Comparison of ENCODE assay signal across 8 cellular contexts in genomic region chr1:113391643-113392271, GRCh38. TPM values are rescaled to one million over a fixed set of nuclear protein-coding genes. Genes with fewer than 3 reads are reported as not detected.
DNase-seq lines count a peak whose midpoint lies in the region; ATAC-seq and TF ChIP-seq lines count a peak whose summit lies in the region.

No MANE protein-coding gene starts in this region.

- TF ChIP-seq POLR2A in IMR-90 (IDR thresholded peaks at IDR 0.05; ENCODE audit: low read depth, low read length) (no peak), gastroesophageal sphincter (IDR thresholded peaks at IDR 0.05) (no peak)

- no peak for TF ChIP-seq RAD21 in IMR-90 (IDR thresholded peaks at IDR 0.05; ENCODE audit: low read length)

- no peak overlapping the region for H2BK5ac ChIP-seq in IMR-90 (ENCODE audit: low read depth, low read length, poor library complexity, severe bottlenecking)

- CTCF ChIA-PET in CD4-positive, alpha-beta memory T cell (lab: Charles Lee; ENCODE audit: partially characterized antibody) = interaction anchor here (0.8 to 1.7 kb wide), 7 partner anchors 11 to 675 kb away, joined by 3 to 6 read pairs (median 3); partner anchors contain the start of gene LRIG2
- CTCF ChIA-PET in IMR-90 (lab: Yijun Ruan, JAX) = interaction anchor here (0.6 kb wide), 1 partner anchor 296 kb away, joined by 5 read pairs; no protein-coding TSS in a partner anchor
- CTCF ChIA-PET in activated CD8-positive, alpha-beta memory T cell treated with anti-CD3 and anti-CD28 coated beads, Interleukin-2, amount 10 ng/mL, durations not matched to agents 7 days and 5 days (lab: Charles Lee) = interaction anchor here (0.9 to 1.3 kb wide), 2 partner anchors 19 to 319 kb away, joined by 3 to 5 read pairs; partner anchors contain the start of gene LRIG2

- TF ChIP-seq CTCF in IMR-90 (conservative IDR thresholded peaks at IDR 0.05; ENCODE audit: low read depth, low read length) (no peak), gastroesophageal sphincter (IDR thresholded peaks at IDR 0.05) (no peak), retinal pigment epithelial cell (conservative IDR thresholded peaks at IDR 0.05; ENCODE audit: low read depth, low read length) (no peak)

- no peaks in the 10 kb centered on the region for H3K9me3 ChIP-seq in CD4-positive, alpha-beta memory T cell (ENCODE audit: control insufficient read depth in 1 of 2, low read length in 2 of 2)
- H3K9me3 ChIP-seq in IMR-90 (ENCODE audit: control insufficient read depth, insufficient read depth, low read length) (peaks cover 2% of the 10 kb centered on the region; the same call in 1 of the 2 replicates), gastroesophageal sphincter (no peaks in the 10 kb centered on the region)

- H3K4me3 ChIP-seq in CD4-positive, alpha-beta memory T cell (ENCODE audit: low read length in 2 of 2) = peak overlapping the region; percentile 25 to 89
- H3K4me3 ChIP-seq in IMR-90 (ENCODE audit: insufficient read depth, low read depth, low read length) (peak overlapping the region; percentile 71), gastroesophageal sphincter (peak overlapping the region; percentile 92 to 97), retinal pigment epithelial cell (ENCODE audit: low read length) (peak overlapping the region; percentile 81)

- no peaks in the 10 kb centered on the region for H3K27me3 ChIP-seq in CD4-positive, alpha-beta memory T cell (ENCODE audit: insufficient read depth, low read length)
- H3K27me3 ChIP-seq in IMR-90 (ENCODE audit: control insufficient read depth, insufficient read depth, low read length) = no peaks in the 10 kb centered on the region
- H3K27me3 ChIP-seq in gastroesophageal sphincter = no peaks in the 10 kb centered on the region

- no peak overlapping the region for H2BK120ac ChIP-seq in IMR-90 (ENCODE audit: low read depth, low read length)

- H4K20me1 ChIP-seq in IMR-90 (ENCODE audit: insufficient read depth, low read length) = peaks cover 5% of the 10 kb centered on the region; the same call in 1 of the 2 replicates

- H3K4me3 Mint-ChIP-seq in CD4-positive, alpha-beta memory T cell = peak overlapping the region; percentile 85 to 89 (median 88)
- H3K4me3 Mint-ChIP-seq in activated CD8-positive, alpha-beta memory T cell treated with anti-CD3 and anti-CD28 coated beads, Interleukin-2, amount 10 ng/mL, durations not matched to agents 7 days and 5 days = peak overlapping the region; percentile 92

- peak overlapping the region in 1 of 2 experiments; percentile 4; a peak in 1 of 4 replicates for H4K8ac ChIP-seq in IMR-90 (ENCODE audit: low read depth in 2 of 2, low read length in 2 of 2)

- intact Hi-C loops in CD4-positive, alpha-beta memory T cell (cut with micrococcal nuclease) = loop anchor here (2.0 to 10.0 kb wide), 9 partner anchors 61 to 1191 kb away; partner anchors contain the start of genes BCAS2, CAPZA1, LRIG2 and PPM1J
- intact Hi-C loops in IMR-90 (cut with micrococcal nuclease) = loop anchor here (2.0 to 10.0 kb wide), 6 partner anchors 61 to 513 kb away; partner anchors contain the start of genes AP4B1, DCLRE1B and RSBN1

- no peak overlapping the region for H4K5ac ChIP-seq in IMR-90 (ENCODE audit: low read depth, low read length)

- no peak overlapping the region for H3K56ac ChIP-seq in IMR-90 (ENCODE audit: extremely low read depth, insufficient read depth, low read length)

- H3K79me1 ChIP-seq in IMR-90 (ENCODE audit: low read depth in 1 of 2, low read length in 2 of 2) = peaks cover 17 to 19% of the 10 kb centered on the region in 2 experiments

- H2BK15ac ChIP-seq in IMR-90 (ENCODE audit: low read depth, low read length) = no peak overlapping the region

- H3K36me3 Mint-ChIP-seq in CD4-positive, alpha-beta memory T cell = peaks cover 0 to 11% of the 10 kb centered on the region in 2 donors
- H3K36me3 Mint-ChIP-seq in activated CD8-positive, alpha-beta memory T cell treated with anti-CD3 and anti-CD28 coated beads, Interleukin-2, amount 10 ng/mL, durations not matched to agents 7 days and 5 days = no peaks in the 10 kb centered on the region

- H3K4ac ChIP-seq in IMR-90 (ENCODE audit: low read depth, low read length) = no peak overlapping the region

- H2AK5ac ChIP-seq in IMR-90 (ENCODE audit: low read depth, low read length) = peak overlapping the region; percentile 27; the same call in 1 of the 2 replicates

- 4% methylated on average over 4 of the region's 9 CpGs; no CpG with 5 or more reads in 1 of the 2 experiments for WGBS in IMR-90 (ENCODE audit: extremely low coverage in 2 of 2, insufficient read length in 1 of 2), 2 experiments
- 4 to 8% methylated on average over 3 to 9 of the region's 9 CpGs for WGBS in gastroesophageal sphincter (ENCODE audit: low coverage in 1 of 2), 2 donors

- no peak for TF ChIP-seq EP300 in gastroesophageal sphincter (IDR thresholded peaks at IDR 0.05)

- H3K18ac ChIP-seq in IMR-90 (ENCODE audit: low read depth, low read length) = no peak overlapping the region

- peak; percentile 30 to 40 (median 37) for DNase-seq in CD4-positive, alpha-beta memory T cell
- DNase-seq in IMR-90 (no peak), retinal pigment epithelial cell (ENCODE audit: low read depth) (no peak), CD1c-positive myeloid dendritic cell (ENCODE audit: extremely low spot score) (no peak)
- no peak for DNase-seq in activated CD8-positive, alpha-beta memory T cell treated with anti-CD3 and anti-CD28 coated beads, Interleukin-2, amount 10 ng/mL, durations not matched to agents 7 days and 5 days

- in situ Hi-C loops in IMR-90 (cut with MboI; ENCODE audit: low sequenced_read_pairs) = no loop called here

- H2AFZ ChIP-seq in IMR-90 (replicated peaks; ENCODE audit: low read length, poor library complexity) = peak overlapping the region; percentile 94

- dilution Hi-C loops in IMR-90 (cut with HindIII; ENCODE audit: low sequenced_read_pairs, unreplicated experiment) = no loop called here

- no peak overlapping the region for H4K91ac ChIP-seq in IMR-90 (ENCODE audit: insufficient read depth, low read depth, low read length)

- peaks cover 20 to 36% (median 23%) of the 10 kb centered on the region in 4 donors for H3K4me1 Mint-ChIP-seq in CD4-positive, alpha-beta memory T cell
- peaks cover 28% of the 10 kb centered on the region for H3K4me1 Mint-ChIP-seq in activated CD8-positive, alpha-beta memory T cell treated with anti-CD3 and anti-CD28 coated beads, Interleukin-2, amount 10 ng/mL, durations not matched to agents 7 days and 5 days

- peak overlapping the region; percentile 38; the same call in 1 of the 2 replicates for H3K9ac ChIP-seq in IMR-90 (ENCODE audit: low read depth, low read length)

- ATAC-seq in IMR-90 (ENCODE audit: low read depth) (no peak), gastroesophageal sphincter (no peak), GM19035 (IDR thresholded peaks at IDR 0.05; ENCODE audit: unreplicated experiment) (no peak), GM21526 (IDR thresholded peaks at IDR 0.05; ENCODE audit: low FRiP score, unreplicated experiment) (no peak)
- no peak for ATAC-seq in activated CD8-positive, alpha-beta memory T cell treated with anti-CD3 and anti-CD28 coated beads, Interleukin-2, amount 10 ng/mL, durations not matched to agents 7 days and 5 days

- peak overlapping the region in 6 of 7 donors; percentile 71 to 86 (median 78) for H3K27ac Mint-ChIP-seq in CD4-positive, alpha-beta memory T cell
- no peak overlapping the region for H3K27ac Mint-ChIP-seq in activated CD8-positive, alpha-beta memory T cell treated with anti-CD3 and anti-CD28 coated beads, Interleukin-2, amount 10 ng/mL, durations not matched to agents 7 days and 5 days

- H3K9me3 Mint-ChIP-seq in CD4-positive, alpha-beta memory T cell = no peaks in the 10 kb centered on the region
- H3K9me3 Mint-ChIP-seq in activated CD8-positive, alpha-beta memory T cell treated with anti-CD3 and anti-CD28 coated beads, Interleukin-2, amount 10 ng/mL, durations not matched to agents 7 days and 5 days (ENCODE audit: low read depth) = peaks cover 2% of the 10 kb centered on the region

- H2BK20ac ChIP-seq in IMR-90 (ENCODE audit: low read depth, low read length) = no peak overlapping the region

- H3K27me3 Mint-ChIP-seq in CD4-positive, alpha-beta memory T cell = peaks cover 0 to 2% of the 10 kb centered on the region in 2 donors
- H3K27me3 Mint-ChIP-seq in activated CD8-positive, alpha-beta memory T cell treated with anti-CD3 and anti-CD28 coated beads, Interleukin-2, amount 10 ng/mL, durations not matched to agents 7 days and 5 days = peaks cover 47% of the 10 kb centered on the region

- H3K27ac ChIP-seq in CD4-positive, alpha-beta memory T cell (ENCODE audit: low read depth, low read length) = peak overlapping the region; percentile 60
- H3K27ac ChIP-seq in IMR-90 (ENCODE audit: insufficient read depth, low read length) (no peak overlapping the region), gastroesophageal sphincter (peak overlapping the region in 3 of 4 donors; percentile 92 to 94 (median 94))

- H3K23ac ChIP-seq in IMR-90 (ENCODE audit: low read depth, low read length) = peak overlapping the region; percentile 11

- no peaks in the 10 kb centered on the region for H3K36me3 ChIP-seq in CD4-positive, alpha-beta memory T cell (ENCODE audit: insufficient read depth, low read length)
- H3K36me3 ChIP-seq in IMR-90 (ENCODE audit: control insufficient read depth, insufficient read depth, low read length) (no peaks in the 10 kb centered on the region), gastroesophageal sphincter (no peaks in the 10 kb centered on the region)

- peak overlapping the region; percentile 2; the same call in 1 of the 2 replicates for H3K14ac ChIP-seq in IMR-90 (replicated peaks; ENCODE audit: low read depth, low read length)

- H2AK9ac ChIP-seq in IMR-90 (replicated peaks; ENCODE audit: low read depth, low read length, poor library complexity) = peak overlapping the region; percentile 81

- peaks cover 30% of the 10 kb centered on the region for H3K4me1 ChIP-seq in CD4-positive, alpha-beta memory T cell (ENCODE audit: insufficient read depth, low read length)
- H3K4me1 ChIP-seq in IMR-90 (ENCODE audit: control insufficient read depth, insufficient read depth, low read length) (peaks cover 9% of the 10 kb centered on the region), gastroesophageal sphincter (peaks cover 0 to 56% (median 3%) of the 10 kb centered on the region in 3 donors)

- peak overlapping the region; percentile 100 for H3K4me2 ChIP-seq in IMR-90 (ENCODE audit: low read depth, low read length)

- H3K9me1 ChIP-seq in IMR-90 (ENCODE audit: insufficient read depth, low read length) = no peaks in the 10 kb centered on the region

- no TSS peak for BruUV-seq in IMR-90 (replicated peaks; lab: Mats Ljungman, UMichigan)

- POLR2A ChIA-PET in CD4-positive, alpha-beta memory T cell (lab: Charles Lee; ENCODE audit: partially characterized antibody) = interaction anchor here (0.7 to 1.2 kb wide), 5 partner anchors 23 to 543 kb away, joined by 3 to 4 read pairs (median 3); no protein-coding TSS in a partner anchor
- POLR2A ChIA-PET in IMR-90 (lab: Charles Lee; ENCODE audit: unreplicated experiment) = no interaction called here

RNA-seq across cellular contexts. Expression of gene MAGI3, which starts 1.4 kb away (rescaled TPM):
- 1 to 10 TPM; 6.5 to 6.7 TPM for total RNA-seq in CD4-positive, alpha-beta memory T cell
- polyA plus RNA-seq in CD4-positive, alpha-beta memory T cell = 1 to 10 TPM; 3.5 to 4.5 TPM
- total RNA-seq in IMR-90 (2012; rRNA removed) (8.8 and 9.2 TPM in 2 replicates), gastroesophageal sphincter (10 to 100 TPM; 18.2 to 26.6 (median 22.7) TPM)
- 2.4 and 2.5 TPM in 2 replicates for polyA plus RNA-seq in IMR-90 (2012; rRNA removed)
- polyA plus RNA-seq in IMR-90 (2012; cell fraction: cytosol; rRNA removed) = 0.75 and 0.86 TPM in 2 replicates
- polyA plus RNA-seq in IMR-90 (2012; cell fraction: nucleus; rRNA removed; ENCODE audit: low replicate concordance) = 1.2 and 4.5 TPM in 2 replicates
- total RNA-seq in activated CD8-positive, alpha-beta memory T cell treated with anti-CD3 and anti-CD28 coated beads, Interleukin-2, amount 10 ng/mL, durations not matched to agents 7 days and 5 days = 1 to 10 TPM; 6.5 to 9.8 TPM

Comparison
In these comparisons a context has a peak if more than half of its experiments do, and no peak if none do; other contexts are left out.
1. DNase-seq: peak in CD4-positive, alpha-beta memory T cell (5 of 5); none in IMR-90 (single experiment), activated CD8-positive, alpha-beta memory T cell treated with anti-CD3 and anti-CD28 coated beads, Interleukin-2, amount 10 ng/mL, durations not matched to agents 7 days and 5 days (single experiment), retinal pigment epithelial cell (single experiment) and CD1c-positive myeloid dendritic cell (single experiment).
2. Peak in every context shown above with its lines, with median percentiles within 50 percentile points of each other: H3K4me3 ChIP-seq.